Comparison of ENCODE assay signal across 8 cellular contexts in the genomic region with DNA sequence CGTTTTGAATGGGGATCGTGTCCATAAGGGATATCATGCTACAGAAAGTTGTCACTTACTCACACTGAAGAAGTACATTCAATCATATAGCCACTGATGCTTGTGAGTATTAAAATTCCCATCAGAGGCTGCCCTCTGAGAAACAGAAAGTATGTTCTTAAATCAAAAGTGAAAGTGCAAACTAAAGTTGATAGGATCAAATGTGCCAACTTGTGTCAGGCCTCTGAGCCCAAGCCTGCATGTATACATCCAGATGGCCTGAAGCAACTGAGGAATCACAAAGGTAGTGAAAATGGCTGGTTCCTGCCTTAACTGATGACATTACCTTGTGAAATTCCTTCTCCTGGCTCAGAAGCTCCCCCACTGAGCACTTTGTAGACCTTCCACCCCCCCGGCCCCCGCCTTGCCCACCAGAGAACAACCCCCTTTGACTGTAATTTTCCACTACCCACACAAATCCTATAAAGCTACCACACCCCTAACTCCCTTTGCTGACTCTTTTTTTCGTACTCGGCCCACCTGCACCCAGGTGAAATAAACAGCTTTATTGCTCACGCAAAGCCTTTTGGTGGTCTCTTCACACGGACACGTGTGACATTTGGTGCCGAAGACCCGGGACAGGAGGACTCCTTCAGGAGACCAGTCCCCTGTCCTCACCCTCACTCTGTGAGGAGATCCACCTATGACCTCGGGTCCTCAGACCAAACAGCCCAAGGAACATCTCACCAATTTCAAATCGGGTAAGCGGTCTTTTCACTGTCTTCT. TPM values are rescaled to one million over a fixed set of nuclear protein-coding genes. Genes with fewer than 3 reads are reported as not detected.
DNase-seq lines count a peak whose midpoint lies in the region; FAIRE-seq and TF ChIP-seq lines count a peak whose summit lies in the region.
"Not testable (repeated sequence)": the region's sequence is repeated elsewhere in the genome, so short reads cannot be mapped to it uniquely, and the experiment has no call there.

No MANE protein-coding gene starts in this region.

- TF ChIP-seq CTCF in VCaP (conservative IDR thresholded peaks at IDR 0.05); astrocyte (IDR thresholded peaks at IDR 0.05; ENCODE audit: insufficient read depth, low read depth, low read length); fibroblast of mammary gland (conservative IDR thresholded peaks at IDR 0.05; ENCODE audit: control insufficient read depth, insufficient read depth, low read depth, low read length); mesothelial cell of epicardium (IDR thresholded peaks at IDR 0.05; ENCODE audit: unreplicated experiment); spleen (IDR thresholded peaks at IDR 0.05 in 8 of 11, conservative IDR thresholded peaks at IDR 0.05 in 3 of 11): not testable (repeated sequence)

- not testable (repeated sequence) for H4K20me1 ChIP-seq in GM23248 (ENCODE audit: insufficient read depth); astrocyte (ENCODE audit: insufficient read depth, low read length)

- H3K4me1 Mint-ChIP-seq in astrocyte (ENCODE audit: low read depth, unreplicated experiment) = peaks cover 22% of the 10 kb centered on the region
- H3K4me1 Mint-ChIP-seq in mesothelial cell of epicardium = peaks cover 24% of the 10 kb centered on the region

- peak overlapping the region; percentile 85 for H3K4me2 ChIP-seq in GM23248 (ENCODE audit: unreplicated experiment)
- H3K4me2 ChIP-seq in astrocyte (ENCODE audit: low read length) = peak overlapping the region; percentile 95

- peak overlapping the region; percentile 92 for H3K27ac ChIP-seq in GM23248
- H3K27ac ChIP-seq in VCaP = peak overlapping the region; percentile 86
- H3K27ac ChIP-seq in astrocyte (ENCODE audit: low read depth, low read length) = not testable (repeated sequence)
- peak overlapping the region; percentile 90 to 97 (median 94) for H3K27ac ChIP-seq in spleen

- H3K4me3 Mint-ChIP-seq in astrocyte (ENCODE audit: unreplicated experiment) (peak overlapping the region; percentile 94), mesothelial cell of epicardium (peak overlapping the region; percentile 86)

- not testable (repeated sequence) for H3K9me3 Mint-ChIP-seq in astrocyte (ENCODE audit: unreplicated experiment); mesothelial cell of epicardium

- H3K4me3 ChIP-seq in GM23248 = peak overlapping the region; percentile 88
- H3K4me3 ChIP-seq in astrocyte (ENCODE audit: insufficient read depth, low read depth, low read length) = peak overlapping the region; percentile 68
- H3K4me3 ChIP-seq in fibroblast of mammary gland (ENCODE audit: control insufficient read depth, low read depth, low read length) = peak overlapping the region; percentile 78
- peak overlapping the region; percentile 62 to 88 (median 76) for H3K4me3 ChIP-seq in spleen

- H3K36me3 Mint-ChIP-seq in astrocyte (ENCODE audit: low read depth, unreplicated experiment); mesothelial cell of epicardium: not testable (repeated sequence)

- H3K9ac ChIP-seq in GM23248 = peak overlapping the region; percentile 93
- H3K9ac ChIP-seq in astrocyte (ENCODE audit: low read length) = peak overlapping the region; percentile 82

- intact Hi-C loops in spleen (cut with DNase I; ENCODE audit: low total_unique reads) = not testable (repeated sequence)

- not testable (repeated sequence) for TF ChIP-seq POLR2A in spleen (IDR thresholded peaks at IDR 0.05)

- H2AFZ ChIP-seq in GM23248 = peak overlapping the region; percentile 62
- not testable (repeated sequence) for H2AFZ ChIP-seq in astrocyte (ENCODE audit: low read depth, low read length)

- H3K79me2 ChIP-seq in GM23248 (ENCODE audit: insufficient read depth) (peaks cover 22% of the 10 kb centered on the region), astrocyte (ENCODE audit: insufficient read depth, low read length) (peaks cover 11% of the 10 kb centered on the region)

- not testable (repeated sequence) for H3K36me3 ChIP-seq in GM23248 (ENCODE audit: low read depth); astrocyte (ENCODE audit: insufficient read depth, low read length); spleen

- not testable (repeated sequence) for H3K9me2 ChIP-seq in GM23248 (ENCODE audit: insufficient read depth)

- H3K4me1 ChIP-seq in GM23248 (ENCODE audit: insufficient read depth) (peaks cover 36% of the 10 kb centered on the region), spleen (peaks cover 21 to 51% (median 47%) of the 10 kb centered on the region in 6 donors)
- H3K4me1 ChIP-seq in astrocyte (ENCODE audit: insufficient read depth, low read length) = not testable (repeated sequence)

- DNase-seq in ACHN = peak; percentile 70
- peak; percentile 65 for DNase-seq in GM23248
- DNase-seq in NCI-H460 (ENCODE audit: extremely low read depth, low read depth) = peak; percentile 7
- not testable (repeated sequence) for DNase-seq in astrocyte (ENCODE audit: low read depth); mesothelial cell of epicardium (ENCODE audit: low spot score in 2 of 2, unreplicated experiment in 2 of 2); spleen
- peak; percentile 52 for DNase-seq in fibroblast of mammary gland (ENCODE audit: low read depth)

- 71 to 74% methylated on average over 14 of the region's 14 CpGs for WGBS in GM23248 (ENCODE audit: low coverage in 1 of 2, low lambda C conversion rate in 2 of 2, missing lambda C conversion rate in 2 of 2), 2 experiments
- 82 to 84% (median 83%) methylated on average over 14 of the region's 14 CpGs for WGBS in spleen, 5 donors

- H3K9me3 ChIP-seq in GM23248 (ENCODE audit: low read depth); astrocyte (ENCODE audit: insufficient read depth, low read depth, low read length); spleen: not testable (repeated sequence)

- H3K27me3 Mint-ChIP-seq in astrocyte (ENCODE audit: low read depth, unreplicated experiment); mesothelial cell of epicardium (ENCODE audit: low read depth): not testable (repeated sequence)

- H3K27ac Mint-ChIP-seq in astrocyte (ENCODE audit: unreplicated experiment) = peak overlapping the region; percentile 81
- H3K27ac Mint-ChIP-seq in mesothelial cell of epicardium = peak overlapping the region; percentile 1

- H3F3A ChIP-seq in GM23248 (ENCODE audit: insufficient read depth) = peaks cover 32% of the 10 kb centered on the region

- not testable (repeated sequence) for H3K27me3 ChIP-seq in GM23248 (replicated peaks; ENCODE audit: insufficient read depth); astrocyte (ENCODE audit: insufficient read depth, low read length); spleen (replicated peaks in 1 of 7)

- in situ Hi-C loops in ACHN (cut with HindIII; ENCODE audit: low pct_ligation_motif_present, low pct_unique_long_range_greater_than_20kb, low sequenced_read_pairs); GM23248 (cut with MboI): not testable (repeated sequence)

- FAIRE-seq in astrocyte (lab: Jason Lieb, UNC) = not testable (repeated sequence)

RNA-seq across cellular contexts. Expression of a gene that starts 1.0 kb away (rescaled TPM):
- 8.6 and 11.1 TPM in 2 replicates for total RNA-seq in GM23248 (2014; rRNA removed; shearing (Covaris generic))
- polyA plus RNA-seq in GM23248 (2016; fragmentation: Nextera tagmentation; extraction: Ambion mirVana) (4.4 and 5.9 TPM in 2 replicates), spleen (10 to 100 TPM; 11.0 to 27.9 (median 21.9) TPM)
- 5.0 and 7.7 TPM in 2 replicates for total RNA-seq in NCI-H460 (2014; rRNA removed; shearing (Covaris generic))
- 21.1 and 22.2 TPM in 2 replicates for polyA plus RNA-seq in NCI-H460 (2014; cell fraction: nucleus; rRNA removed)
- total RNA-seq in astrocyte (9.3 and 9.7 TPM in 2 replicates), mesothelial cell of epicardium (9.5 to 10.3 TPM (median 10.2 TPM) in 3 replicates), spleen (10 to 100 TPM; 27.8 to 40.8 (median 37.7) TPM)

RNA-seq across cellular contexts. Expression of a gene that starts 25.1 kb away (rescaled TPM):
- 31.3 and 40.0 TPM in 2 replicates for total RNA-seq in GM23248 (2014; rRNA removed; shearing (Covaris generic))
- polyA plus RNA-seq in GM23248 (2016; fragmentation: Nextera tagmentation; extraction: Ambion mirVana) (47.9 and 48.8 TPM in 2 replicates), spleen (10 to 100 TPM; 37.6 to 53.0 (median 50.7) TPM)
- total RNA-seq in NCI-H460 (2014; rRNA removed; shearing (Covaris generic)) = 93.6 and 98.2 TPM in 2 replicates
- polyA plus RNA-seq in NCI-H460 (2014; cell fraction: nucleus; rRNA removed) = 89.8 and 125 TPM in 2 replicates
- total RNA-seq in astrocyte (27.7 and 29.6 TPM in 2 replicates), mesothelial cell of epicardium (36.5 to 37.5 TPM (median 36.6 TPM) in 3 replicates), spleen (10 to 100 TPM; 13.8 to 26.9 (median 18.1) TPM)
